In genomic region chr3:150414273-150414672, GRCh38 we compare ENCODE assay signal across 8 cellular contexts. TPM values are rescaled to one million over a fixed set of nuclear protein-coding genes. Genes with fewer than 3 reads are reported as not detected.
DNase-seq lines count a peak whose midpoint lies in the region; ATAC-seq and TF ChIP-seq lines count a peak whose summit lies in the region.

No MANE protein-coding gene starts in this region.

- DNase-seq in KBM-7, result peak; percentile 49
- DNase-seq in breast epithelium (ENCODE audit: low spot score in 2 of 2), result no peak
- DNase-seq in medulla oblongata (ENCODE audit: extremely low spot score), result peak; percentile 90
- no peak for DNase-seq in effector CD4-positive, alpha-beta T cell
- no peak for DNase-seq in NCI-H748 treated with DMSO at 0.1 percent for 48 hours (lab: John Stamatoyannopoulos, UW)

- in situ Hi-C loops in KBM-7 (cut with MboI; ENCODE audit: low pct_unique_long_range_greater_than_20kb, low sequenced_read_pairs), result no loop called here

- H3K27ac ChIP-seq in BLaER1 (no peak overlapping the region), breast epithelium (no peak overlapping the region)

- H3K4me2 ChIP-seq in BLaER1, result peak overlapping the region; percentile 95

- ATAC-seq in GM18861 (IDR thresholded peaks at IDR 0.05; ENCODE audit: unreplicated experiment), result no peak
- ATAC-seq in GM18517 (IDR thresholded peaks at IDR 0.05; ENCODE audit: unreplicated experiment), result no peak

- H3K9me3 ChIP-seq in BLaER1, result no peaks in the 10 kb centered on the region
- H3K9me3 ChIP-seq in breast epithelium, result no peaks in the 10 kb centered on the region

- H3K27me3 ChIP-seq in BLaER1, result no peaks in the 10 kb centered on the region
- H3K27me3 ChIP-seq in breast epithelium, result no peaks in the 10 kb centered on the region

- H4K20me1 ChIP-seq in BLaER1, result peaks cover 100% of the 10 kb centered on the region

- TF ChIP-seq CTCF in breast epithelium (IDR thresholded peaks at IDR 0.05), result no peak

- H3K36me3 ChIP-seq in BLaER1 (peaks cover 9% of the 10 kb centered on the region), breast epithelium (no peaks in the 10 kb centered on the region)

- TF ChIP-seq POLR2A in breast epithelium (IDR thresholded peaks at IDR 0.05), result no peak

- intact Hi-C loops in breast epithelium (cut with DNase I; ENCODE audit: low total_unique reads), result no loop called here

- H3K4me1 ChIP-seq in BLaER1, result peaks cover 51% of the 10 kb centered on the region
- no peaks in the 10 kb centered on the region for H3K4me1 ChIP-seq in breast epithelium

- no peak overlapping the region for H3K9ac ChIP-seq in BLaER1

- H3K4me3 ChIP-seq in BLaER1 (peak overlapping the region; percentile 82; the same call in 1 of the 2 replicates), breast epithelium (peak overlapping the region; percentile 10 to 36 (median 18))

RNA-seq across cellular contexts. Expression of gene TSC22D2, which starts 6.2 kb away (rescaled TPM):
- total RNA-seq in breast epithelium, result 10 to 100 TPM; 12.1 to 19.8 (median 16.5) TPM

Comparison
In these comparisons a context has a peak if more than half of its experiments do, and no peak if none do; other contexts are left out.
1. DNase-seq: peak in KBM-7 (single experiment) and medulla oblongata (single experiment); none in breast epithelium (0 of 2), effector CD4-positive, alpha-beta T cell (single experiment) and NCI-H748 treated with DMSO at 0.1 percent for 48 hours (single experiment).